In genomic region chr20:3106185-3106584, GRCh38 we compare ENCODE assay signal across 8 cellular contexts. TPM values are rescaled to one million over a fixed set of nuclear protein-coding genes. Genes with fewer than 3 reads are reported as not detected.
"Had no signal": no experiment of that assay in that cellular context is flagged by ENCODE, and none has a peak within 500 bp of the region (broad histone marks: within the 10 kb centered on the region; RNA-seq: fewer than 3 reads in every experiment).

No MANE protein-coding gene starts in this region.

- FAIRE-seq: HTR-8/SVneo, K562 had no signal

- ATAC-seq: K562 had no signal

- H3K4me3 ChIP-seq: K562 had no signal

- H3K9ac ChIP-seq: KMS-11 had no signal

- H3K27ac ChIP-seq: KMS-11 had no signal

- DNase-seq: IMR-90, KG1 had no signal

- H3K4me2 ChIP-seq: KMS-11 had no signal

RNA-seq across cellular contexts. Expression of gene AVP, which starts 21.7 kb away (rescaled TPM):
- total RNA-seq: HT-29, HT1080, IMR-90, K562 had no signal
- polyA plus RNA-seq: IgD-negative memory B cell, IMR-90, K562 had no signal

RNA-seq across cellular contexts. Expression of gene OXT, which starts 34.8 kb away (rescaled TPM):
- total RNA-seq: HT-29, HT1080, IMR-90, K562 had no signal
- polyA plus RNA-seq: IMR-90, K562 had no signal
